ENCODE assay signal across 10 cellular contexts in the genomic region with DNA sequence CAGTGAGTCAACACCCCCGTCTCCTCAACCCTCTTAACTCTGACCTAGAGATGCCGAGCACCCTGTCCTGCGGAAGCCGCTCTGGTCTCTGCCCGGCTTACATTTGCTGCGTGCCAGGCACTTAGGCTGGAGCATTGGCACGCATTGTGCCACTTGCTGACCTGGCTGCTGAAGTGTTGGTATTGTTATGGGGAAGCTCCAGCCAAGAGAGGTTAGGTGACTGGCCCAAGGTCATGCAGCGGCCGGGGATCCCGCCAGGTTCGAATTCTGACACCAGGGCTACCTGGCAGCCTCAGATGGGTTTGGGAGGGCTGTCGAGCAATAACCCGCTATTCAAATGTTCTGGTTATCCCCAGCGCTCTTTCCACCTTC. TPM values are rescaled to one million over a fixed set of nuclear protein-coding genes. Genes with fewer than 3 reads are reported as not detected.
DNase-seq lines count a peak whose midpoint lies in the region; ATAC-seq and TF ChIP-seq lines count a peak whose summit lies in the region.
"Had no signal": no experiment of that assay in that cellular context is flagged by ENCODE, and none has a peak within 500 bp of the region (broad histone marks: within the 10 kb centered on the region; RNA-seq: fewer than 3 reads in every experiment).

No MANE protein-coding gene starts in this region.

- CTCF ChIA-PET in activated CD8-positive, alpha-beta T cell treated with anti-CD3 and anti-CD28 coated beads, Interleukin-2, amount 10 ng/mL, durations not matched to agents 7 days and 5 days (lab: Charles Lee), result interaction anchor here (1.0 to 2.1 kb wide), 8 partner anchors 10 to 381 kb away, joined by 3 to 15 read pairs (median 4); a partner anchor contains a TSS
- CTCF ChIA-PET in activated CD8-positive, alpha-beta T cell treated with anti-CD3 and anti-CD28 coated beads for 36 hours (lab: Charles Lee), result interaction anchor here (0.8 to 1.5 kb wide), 4 partner anchors 11 to 116 kb away, joined by 3 to 11 read pairs (median 4); a partner anchor contains a TSS
- CTCF ChIA-PET in WTC11 (lab: Charles Lee), result interaction anchor here (0.6 to 3.0 kb wide), 27 partner anchors 10 to 664 kb away, joined by 3 to 65 read pairs (median 6); a partner anchor contains a TSS

- ATAC-seq in activated CD8-positive, alpha-beta T cell treated with anti-CD3 and anti-CD28 coated beads, Interleukin-2, amount 10 ng/mL, durations not matched to agents 7 days and 5 days, result no peak
- ATAC-seq in activated CD8-positive, alpha-beta T cell treated with anti-CD3 and anti-CD28 coated beads for 36 hours, result no peak
- no peak for ATAC-seq in WTC11
- ATAC-seq in stimulated activated effector memory CD8-positive, alpha-beta T cell treated with anti-CD3 and anti-CD28 coated beads, Interleukin-12 subunit alpha, Interleukin-12 subunit beta, amount 100 ng/mL, for 72 hours, result no peak

- WGBS in lower leg skin, 2 donors, result 83 to 86% methylated on average over 14 of the region's 14 CpGs

- H3K9me3 ChIP-seq in iPS-15b (ENCODE audit: control insufficient read depth, insufficient read depth, low read length), result no peaks in the 10 kb centered on the region

- H3K27me3 ChIP-seq in iPS-15b (ENCODE audit: control insufficient read depth, insufficient read depth, low read length), result peaks cover 4% of the 10 kb centered on the region

- no peak for TF ChIP-seq CTCF in activated CD8-positive, alpha-beta T cell treated with anti-CD3 and anti-CD28 coated beads for 36 hours (IDR thresholded peaks at IDR 0.05)
- TF ChIP-seq CTCF in WTC11 (IDR thresholded peaks at IDR 0.05) (no peak), lower leg skin (IDR thresholded peaks at IDR 0.05) (no peak)

- peaks cover 6% of the 10 kb centered on the region for H3K36me3 ChIP-seq in iPS-15b (ENCODE audit: control insufficient read depth, insufficient read depth, low read length)

- no peaks in the 10 kb centered on the region for H3K27me3 Mint-ChIP-seq in activated CD8-positive, alpha-beta T cell treated with anti-CD3 and anti-CD28 coated beads, Interleukin-2, amount 10 ng/mL, durations not matched to agents 7 days and 5 days (ENCODE audit: low read depth)
- H3K27me3 Mint-ChIP-seq in activated CD8-positive, alpha-beta T cell treated with anti-CD3 and anti-CD28 coated beads for 36 hours, result no peaks in the 10 kb centered on the region
- peaks cover 2% of the 10 kb centered on the region; the same call in 1 of the 2 replicates for H3K27me3 Mint-ChIP-seq in WTC11 (ENCODE audit: low read depth)

- TF ChIP-seq POLR2A in lower leg skin (IDR thresholded peaks at IDR 0.05), result no peak

- no peak overlapping the region for H3K9ac ChIP-seq in iPS-15b (ENCODE audit: low read depth, low read length)

- intact Hi-C loops in activated CD8-positive, alpha-beta T cell treated with anti-CD3 and anti-CD28 coated beads for 36 hours (cut with micrococcal nuclease), result no loop called here
- intact Hi-C loops in lower leg skin (cut with DNase I; ENCODE audit: low total_unique reads), result no loop called here

- H3K4me3 ChIP-seq in iPS-15b (ENCODE audit: low read depth, low read length) (peak overlapping the region; percentile 60), lower leg skin (ENCODE audit: low read depth, poor library complexity, severe bottlenecking) (no peak overlapping the region)

- DNase-seq in activated CD8-positive, alpha-beta T cell treated with anti-CD3 and anti-CD28 coated beads, Interleukin-2, amount 10 ng/mL, durations not matched to agents 7 days and 5 days, result no peak
- DNase-seq in activated CD8-positive, alpha-beta T cell treated with anti-CD3 and anti-CD28 coated beads for 36 hours, result no peak
- no peak for DNase-seq in WTC11 (ENCODE audit: low spot score)
- no peak for DNase-seq in stimulated activated effector memory CD8-positive, alpha-beta T cell treated with anti-CD3 and anti-CD28 coated beads, Interleukin-12 subunit alpha, Interleukin-12 subunit beta, amount 100 ng/mL, for 72 hours (ENCODE audit: low spot score in 2 of 2)
- no peak for DNase-seq in lower leg skin (ENCODE audit: low spot score in 2 of 2)
- DNase-seq in SW 1271 (lab: John Stamatoyannopoulos, UW), result no peak
- DNase-seq in NOMO-1 treated with dmso at 0.1 percent for 144 hours (lab: John Stamatoyannopoulos, UW; ENCODE audit: unreplicated experiment), result no peak
- DNase-seq: MV-4-11, nucleus accumbens had no signal

- peaks cover 20% of the 10 kb centered on the region for H3K4me1 Mint-ChIP-seq in activated CD8-positive, alpha-beta T cell treated with anti-CD3 and anti-CD28 coated beads, Interleukin-2, amount 10 ng/mL, durations not matched to agents 7 days and 5 days (ENCODE audit: low read depth)
- peaks cover 14% of the 10 kb centered on the region for H3K4me1 Mint-ChIP-seq in activated CD8-positive, alpha-beta T cell treated with anti-CD3 and anti-CD28 coated beads for 36 hours (ENCODE audit: low read depth)
- peaks cover 15% of the 10 kb centered on the region for H3K4me1 Mint-ChIP-seq in WTC11
- peaks cover 9% of the 10 kb centered on the region for H3K4me1 Mint-ChIP-seq in stimulated activated effector memory CD8-positive, alpha-beta T cell treated with anti-CD3 and anti-CD28 coated beads, Interleukin-12 subunit alpha, Interleukin-12 subunit beta, amount 100 ng/mL, for 72 hours

- H3K27ac Mint-ChIP-seq in activated CD8-positive, alpha-beta T cell treated with anti-CD3 and anti-CD28 coated beads, Interleukin-2, amount 10 ng/mL, durations not matched to agents 7 days and 5 days, result no peak overlapping the region
- no peak overlapping the region for H3K27ac Mint-ChIP-seq in activated CD8-positive, alpha-beta T cell treated with anti-CD3 and anti-CD28 coated beads for 36 hours
- H3K27ac Mint-ChIP-seq in WTC11, result no peak overlapping the region
- no peak overlapping the region for H3K27ac Mint-ChIP-seq in stimulated activated effector memory CD8-positive, alpha-beta T cell treated with anti-CD3 and anti-CD28 coated beads, Interleukin-12 subunit alpha, Interleukin-12 subunit beta, amount 100 ng/mL, for 72 hours

- POLR2A ChIA-PET in activated CD8-positive, alpha-beta T cell treated with anti-CD3 and anti-CD28 coated beads, Interleukin-2, amount 10 ng/mL, durations not matched to agents 7 days and 5 days (lab: Charles Lee), result interaction anchor here (0.6 kb wide), 1 partner anchor 185 kb away, joined by 6 read pairs; no protein-coding TSS in a partner anchor
- POLR2A ChIA-PET in activated CD8-positive, alpha-beta T cell treated with anti-CD3 and anti-CD28 coated beads for 36 hours (lab: Charles Lee), result interaction anchor here (1.7 kb wide), 1 partner anchor 12 kb away, joined by 5 read pairs; a partner anchor contains a TSS
- POLR2A ChIA-PET in WTC11 (lab: Charles Lee), result interaction anchor here (0.6 to 2.0 kb wide), 4 partner anchors 11 to 136 kb away, joined by 3 to 15 read pairs (median 4); a partner anchor contains a TSS

- no peaks in the 10 kb centered on the region for H3K9me3 Mint-ChIP-seq in activated CD8-positive, alpha-beta T cell treated with anti-CD3 and anti-CD28 coated beads, Interleukin-2, amount 10 ng/mL, durations not matched to agents 7 days and 5 days (ENCODE audit: insufficient read depth)
- no peaks in the 10 kb centered on the region for H3K9me3 Mint-ChIP-seq in activated CD8-positive, alpha-beta T cell treated with anti-CD3 and anti-CD28 coated beads for 36 hours
- H3K9me3 Mint-ChIP-seq in WTC11, result no peaks in the 10 kb centered on the region
- no peaks in the 10 kb centered on the region for H3K9me3 Mint-ChIP-seq in stimulated activated effector memory CD8-positive, alpha-beta T cell treated with anti-CD3 and anti-CD28 coated beads, Interleukin-12 subunit alpha, Interleukin-12 subunit beta, amount 100 ng/mL, for 72 hours

- H3K4me1 ChIP-seq in iPS-15b (ENCODE audit: control insufficient read depth, insufficient read depth, low read length), result peaks cover 5% of the 10 kb centered on the region

- peak overlapping the region; percentile 22 for H3K4me3 Mint-ChIP-seq in activated CD8-positive, alpha-beta T cell treated with anti-CD3 and anti-CD28 coated beads, Interleukin-2, amount 10 ng/mL, durations not matched to agents 7 days and 5 days
- H3K4me3 Mint-ChIP-seq in activated CD8-positive, alpha-beta T cell treated with anti-CD3 and anti-CD28 coated beads for 36 hours, result no peak overlapping the region
- H3K4me3 Mint-ChIP-seq in WTC11, result peak overlapping the region; percentile 59
- H3K4me3 Mint-ChIP-seq in stimulated activated effector memory CD8-positive, alpha-beta T cell treated with anti-CD3 and anti-CD28 coated beads, Interleukin-12 subunit alpha, Interleukin-12 subunit beta, amount 100 ng/mL, for 72 hours, result peak overlapping the region; percentile 34

- H3K36me3 Mint-ChIP-seq in activated CD8-positive, alpha-beta T cell treated with anti-CD3 and anti-CD28 coated beads, Interleukin-2, amount 10 ng/mL, durations not matched to agents 7 days and 5 days (ENCODE audit: low read depth), result peaks cover 6% of the 10 kb centered on the region
- H3K36me3 Mint-ChIP-seq in activated CD8-positive, alpha-beta T cell treated with anti-CD3 and anti-CD28 coated beads for 36 hours (ENCODE audit: low read depth), result no peaks in the 10 kb centered on the region
- no peaks in the 10 kb centered on the region; the same call in 1 of the 2 replicates for H3K36me3 Mint-ChIP-seq in WTC11
- no peaks in the 10 kb centered on the region for H3K36me3 Mint-ChIP-seq in stimulated activated effector memory CD8-positive, alpha-beta T cell treated with anti-CD3 and anti-CD28 coated beads, Interleukin-12 subunit alpha, Interleukin-12 subunit beta, amount 100 ng/mL, for 72 hours

RNA-seq across cellular contexts. Expression of a gene that starts 5.0 kb away (rescaled TPM):
- total RNA-seq in activated CD8-positive, alpha-beta T cell treated with anti-CD3 and anti-CD28 coated beads, Interleukin-2, amount 10 ng/mL, durations not matched to agents 7 days and 5 days, result under 1 TPM; 0.53 to 0.60 TPM
- under 1 TPM; 0.43 to 0.49 TPM for total RNA-seq in activated CD8-positive, alpha-beta T cell treated with anti-CD3 and anti-CD28 coated beads for 36 hours
- total RNA-seq in WTC11 (2021), result 1.5 to 1.6 TPM (median 1.5 TPM) in 3 replicates
- 1 to 10 TPM; 2.3 to 6.6 (median 4.6) TPM for total RNA-seq in lower leg skin

RNA-seq across cellular contexts. Expression of a gene that starts 11.6 kb away (rescaled TPM):
- total RNA-seq in activated CD8-positive, alpha-beta T cell treated with anti-CD3 and anti-CD28 coated beads, Interleukin-2, amount 10 ng/mL, durations not matched to agents 7 days and 5 days, result 10 to 100 TPM; 19.3 to 20.5 TPM
- 10 to 100 TPM; 10.8 to 11.4 TPM for total RNA-seq in activated CD8-positive, alpha-beta T cell treated with anti-CD3 and anti-CD28 coated beads for 36 hours
- total RNA-seq in WTC11 (2021) (28.9 to 39.3 TPM (median 30.4 TPM) in 3 replicates), lower leg skin (10 to 100 TPM; 32.9 to 50.5 (median 36.7) TPM)

RNA-seq across cellular contexts. Expression of a gene that starts 14.3 kb away (rescaled TPM):
- total RNA-seq in activated CD8-positive, alpha-beta T cell treated with anti-CD3 and anti-CD28 coated beads, Interleukin-2, amount 10 ng/mL, durations not matched to agents 7 days and 5 days, result 10 to 100 TPM; 54.8 to 62.1 TPM
- total RNA-seq in activated CD8-positive, alpha-beta T cell treated with anti-CD3 and anti-CD28 coated beads for 36 hours, result 10 to 100 TPM; 59.5 to 60.9 TPM
- total RNA-seq in WTC11 (2021) (106 to 131 TPM (median 113 TPM) in 3 replicates), lower leg skin (10 to 100 TPM; 32.4 to 49.5 (median 41.7) TPM)

RNA-seq across cellular contexts. Expression of a gene that starts 19.2 kb away (rescaled TPM):
- total RNA-seq in activated CD8-positive, alpha-beta T cell treated with anti-CD3 and anti-CD28 coated beads, Interleukin-2, amount 10 ng/mL, durations not matched to agents 7 days and 5 days, result 10 to 100 TPM; 65.8 to 65.9 TPM
- 10 to 100 TPM; 42.7 to 45.9 TPM for total RNA-seq in activated CD8-positive, alpha-beta T cell treated with anti-CD3 and anti-CD28 coated beads for 36 hours
- 26.9 to 34.9 TPM (median 30.1 TPM) in 3 replicates for total RNA-seq in WTC11 (2021)
- total RNA-seq in lower leg skin, result 10 to 100 TPM; 37.8 to 43.2 (median 39.3) TPM

RNA-seq across cellular contexts. Expression of a gene that starts 29.8 kb away (rescaled TPM):
- 10 to 100 TPM; 19.2 to 21.8 TPM for total RNA-seq in activated CD8-positive, alpha-beta T cell treated with anti-CD3 and anti-CD28 coated beads, Interleukin-2, amount 10 ng/mL, durations not matched to agents 7 days and 5 days
- total RNA-seq in activated CD8-positive, alpha-beta T cell treated with anti-CD3 and anti-CD28 coated beads for 36 hours, result 10 to 100 TPM; 18.1 to 21.4 TPM
- total RNA-seq in WTC11 (2021), result 20.1 to 23.3 TPM (median 21.6 TPM) in 3 replicates
- total RNA-seq in lower leg skin, result 1 to 10 TPM in 2 of 4 donors, under 1 TPM in 2; 0.67 to 3.6 (median 1.8) TPM
